11 cellular contexts compared by ENCODE assay signal in the genomic region with DNA sequence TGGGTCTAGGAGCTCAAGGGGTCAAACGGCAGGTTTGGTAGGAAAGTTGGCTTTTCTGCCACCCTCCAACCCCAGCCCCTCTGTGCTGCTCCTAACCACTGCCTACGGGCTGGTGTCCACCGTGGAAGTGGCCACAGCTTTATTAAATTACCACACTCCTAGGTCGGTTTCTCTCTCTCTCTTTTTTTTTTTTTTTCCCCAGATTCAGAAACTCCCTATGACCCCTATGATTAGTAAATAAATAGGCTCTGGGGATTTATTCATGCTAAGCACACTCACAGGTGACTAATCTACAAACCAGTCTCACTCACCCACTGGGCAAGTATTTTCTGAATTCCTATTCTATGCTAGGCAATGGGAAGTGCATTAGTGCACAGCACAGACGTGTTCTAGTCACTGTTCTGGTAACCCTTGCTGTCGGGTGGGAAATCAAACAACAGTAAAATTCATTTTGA. TPM values are rescaled to one million over a fixed set of nuclear protein-coding genes. Genes with fewer than 3 reads are reported as not detected.
DNase-seq lines count a peak whose midpoint lies in the region; ATAC-seq and TF ChIP-seq lines count a peak whose summit lies in the region.
"Had no signal": no experiment of that assay in that cellular context is flagged by ENCODE, and none has a peak within 500 bp of the region (broad histone marks: within the 10 kb centered on the region; RNA-seq: fewer than 3 reads in every experiment).

No MANE protein-coding gene starts in this region.

- CTCF ChIA-PET in Panc1 (lab: Charles Lee): interaction anchor here (0.6 kb wide), 2 partner anchors 31 to 1349 kb away, joined by 3 to 5 read pairs; no protein-coding TSS in a partner anchor

- no peaks in the 10 kb centered on the region for H3K9me3 ChIP-seq in Panc1 (ENCODE audit: control insufficient read depth, insufficient read depth, low read depth, low read length)
- H3K9me3 ChIP-seq: right lobe of liver, testis had no signal

- peaks cover 37% of the 10 kb centered on the region for H3K4me1 ChIP-seq in Panc1 (ENCODE audit: control insufficient read depth, insufficient read depth, low read length)
- H3K4me1 ChIP-seq: right lobe of liver had no signal

- intact Hi-C loops in Panc1 (cut with micrococcal nuclease; ENCODE audit: unreplicated experiment): no loop called here

- no peaks in the 10 kb centered on the region for H3K36me3 ChIP-seq in Panc1 (ENCODE audit: control insufficient read depth, insufficient read depth, low read length)
- H3K36me3 ChIP-seq: right lobe of liver had no signal

- H3K27me3 ChIP-seq in Panc1 (ENCODE audit: control insufficient read depth, insufficient read depth, low read length): no peaks in the 10 kb centered on the region
- H3K27me3 ChIP-seq: right lobe of liver, testis had no signal

- BruUV-seq in Panc1 (replicated peaks; lab: Mats Ljungman, UMichigan): no TSS peak

- peak overlapping the region; percentile 75 for H3K27ac ChIP-seq in Panc1 (ENCODE audit: low read length)
- H3K27ac ChIP-seq: right lobe of liver, testis had no signal

- ATAC-seq in Panc1: peak; percentile 78
- no peak for ATAC-seq in GM18498 (IDR thresholded peaks at IDR 0.05; ENCODE audit: unreplicated experiment)
- no peak for ATAC-seq in GM18907 (IDR thresholded peaks at IDR 0.05; ENCODE audit: unreplicated experiment)

- DNase-seq in DMS53 treated with DMSO at 0.1 percent for 48 hours (lab: John Stamatoyannopoulos, UW; ENCODE audit: unreplicated experiment): peak; percentile 89
- DNase-seq in Panc1 (ENCODE audit: low read depth, low spot score): no peak
- DNase-seq in epithelial cell of esophagus (ENCODE audit: low read depth): peak; percentile 96
- DNase-seq in renal cortical epithelial cell (ENCODE audit: low read depth): peak; percentile 99
- no peak for DNase-seq in amygdala (lab: John Stamatoyannopoulos, UW)
- no peak for DNase-seq in globus pallidus (ENCODE audit: low spot score)
- DNase-seq: activated effector memory CD4-positive, alpha-beta T cell treated with Interleukin-2 at 50 U/mL for 16 hours; right lobe of liver; testis had no signal

- POLR2A ChIA-PET in Panc1 (lab: Charles Lee): interaction anchor here (0.6 to 1.9 kb wide), 5 partner anchors 9 to 95 kb away, joined by 3 to 6 read pairs (median 4); a partner anchor contains a TSS

- in situ Hi-C loops in Panc1 (cut with HindIII; ENCODE audit: low pct_unique_long_range_greater_than_20kb, low sequenced_read_pairs): no loop called here

- H3K4me3 ChIP-seq in Panc1 (ENCODE audit: low read depth in 2 of 2, low read length in 2 of 2): peak overlapping the region in 1 of 2 experiments; percentile 16; a peak in 1 of 4 replicates
- no peak overlapping the region for H3K4me3 ChIP-seq in epithelial cell of esophagus (ENCODE audit: low read length)
- H3K4me3 ChIP-seq: right lobe of liver, testis had no signal

- TF ChIP-seq CTCF in Panc1 (IDR thresholded peaks at IDR 0.05) (no peak), epithelial cell of esophagus (IDR thresholded peaks at IDR 0.05; ENCODE audit: insufficient read depth, low read depth, low read length, missing control alignments) (no peak)

RNA-seq across cellular contexts. Expression of a gene that starts 8.7 kb away (rescaled TPM):
- 115 TPM for total RNA-seq in Panc1 (2021; ENCODE audit: unreplicated experiment)
- 51.5 TPM for polyA plus RNA-seq in Panc1 (2012; ENCODE audit: insufficient read length)
- total RNA-seq in renal cortical epithelial cell: 102 and 135 TPM in 2 replicates

RNA-seq across cellular contexts. Expression of a gene that starts 19.0 kb away (rescaled TPM):
- total RNA-seq in Panc1 (2021; ENCODE audit: unreplicated experiment) (4.1 TPM), renal cortical epithelial cell (1.5 and 3.6 TPM in 2 replicates)
- 6.6 TPM for polyA plus RNA-seq in Panc1 (2012; ENCODE audit: insufficient read length)

Comparison
In these comparisons a context has a peak if more than half of its experiments do, and no peak if none do; other contexts are left out.
1. DNase-seq: peak in DMS53 treated with DMSO at 0.1 percent for 48 hours (single experiment), epithelial cell of esophagus (single experiment) and renal cortical epithelial cell (single experiment); none in Panc1 (single experiment), amygdala (0 of 56) and globus pallidus (single experiment).